14 cellular contexts compared by ENCODE assay signal in the genomic region with DNA sequence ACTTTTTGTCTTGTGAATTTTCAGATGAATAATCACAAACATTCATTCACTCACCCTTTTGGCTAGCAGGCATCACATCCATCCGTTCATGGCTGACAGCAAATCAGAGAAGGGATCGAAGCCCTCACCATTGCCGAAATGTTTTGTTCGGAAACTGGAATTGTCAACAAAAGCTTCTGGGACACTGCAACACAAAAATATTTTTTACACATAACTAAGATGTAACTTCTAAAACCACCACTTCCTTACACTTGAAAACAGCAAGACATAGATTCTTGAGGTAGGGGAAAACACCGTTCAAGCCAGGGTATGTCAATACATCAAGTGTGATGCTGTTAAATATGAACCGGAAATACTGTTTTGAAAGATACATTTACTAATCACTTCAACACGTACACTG.
DNase-seq lines count a peak whose midpoint lies in the region; TF ChIP-seq lines count a peak whose summit lies in the region.
"Had no signal": no experiment of that assay in that cellular context is flagged by ENCODE, and none has a peak within 500 bp of the region (broad histone marks: within the 10 kb centered on the region; RNA-seq: fewer than 3 reads in every experiment).

No MANE protein-coding gene starts in this region.

- peak overlapping the region in 1 of 8 donors; percentile 33 for H3K4me3 ChIP-seq in spleen
- H3K4me3 ChIP-seq in breast epithelium = no peak overlapping the region
- no peak overlapping the region for H3K4me3 ChIP-seq in SK-N-SH (ENCODE audit: low read depth in 2 of 2, low read length in 1 of 2)

- TF ChIP-seq RAD21 in SK-N-SH (IDR thresholded peaks at IDR 0.05; ENCODE audit: low read length) = no peak

- CTCF ChIA-PET in SK-N-SH (lab: Yijun Ruan, JAX) = no interaction called here

- H3K4me1 ChIP-seq in spleen (peaks cover 0 to 92% (median 27%) of the 10 kb centered on the region in 6 donors), breast epithelium (peaks cover 0 to 9% of the 10 kb centered on the region in 2 donors), SK-N-SH (ENCODE audit: control insufficient read depth in 1 of 2, insufficient read depth in 2 of 2, low read depth in 1 of 2, low read length in 1 of 2) (peaks cover 20 to 25% of the 10 kb centered on the region in 2 experiments)

- H3K36me3 ChIP-seq in spleen (peaks cover 0 to 29% (median 0%) of the 10 kb centered on the region in 6 donors), breast epithelium (no peaks in the 10 kb centered on the region), SK-N-SH (replicated peaks in 1 of 2; ENCODE audit: control insufficient read depth in 1 of 2, insufficient read depth in 2 of 2, low read length in 1 of 2) (peaks cover 14 to 41% of the 10 kb centered on the region in 2 experiments)
- H3K36me3 ChIP-seq: brain microvascular endothelial cell, WERI-Rb-1 had no signal

- DNase-seq in activated effector memory CD4-positive, alpha-beta T cell treated with anti-CD3 and anti-CD28 coated beads, Interleukin-2, amount 50 U/mL, for 16 hours = peak; percentile 71
- DNase-seq in activated effector memory CD4-positive, alpha-beta T cell treated with Interleukin-2 at 50 U/mL for 16 hours = no peak
- DNase-seq in T-helper 2 cell = peak in 3 of 5 experiments; percentile 21 to 95 (median 69)
- peak; percentile 84 for DNase-seq in central memory CD4-positive, alpha-beta T cell
- no peak for DNase-seq in spleen
- DNase-seq in breast epithelium (ENCODE audit: low spot score in 2 of 2) = no peak
- DNase-seq in DMS153 (lab: John Stamatoyannopoulos, UW) = no peak
- DNase-seq in SK-N-SH = no peak
- DNase-seq: activated gamma-delta T cell, brain microvascular endothelial cell, islet precursor cell, Karpas-422, NCI-H2171, WERI-Rb-1 had no signal

- 68 to 77% (median 73%) methylated on average over 7 of the region's 7 CpGs for WGBS in spleen, 5 donors
- 92% methylated on average over 7 of the region's 7 CpGs for WGBS in SK-N-SH (ENCODE audit: low lambda C conversion rate)

- H3K27me3 ChIP-seq in spleen (replicated peaks in 1 of 7) (no peaks in the 10 kb centered on the region), breast epithelium (no peaks in the 10 kb centered on the region), SK-N-SH (ENCODE audit: insufficient read depth) (no peaks in the 10 kb centered on the region)
- H3K27me3 ChIP-seq: brain microvascular endothelial cell had no signal

- no peak for TF ChIP-seq POLR2A in spleen (IDR thresholded peaks at IDR 0.05)
- no peak for TF ChIP-seq POLR2A in breast epithelium (IDR thresholded peaks at IDR 0.05)

- intact Hi-C loops in spleen (cut with DNase I; ENCODE audit: low total_unique reads) (no loop called here), breast epithelium (cut with DNase I; ENCODE audit: low total_unique reads) (no loop called here)

- H4K20me1 ChIP-seq in SK-N-SH (ENCODE audit: insufficient read depth) = no peaks in the 10 kb centered on the region

- H2AFZ ChIP-seq in SK-N-SH (ENCODE audit: low read depth) = no peak overlapping the region

- H3K9me3 ChIP-seq in spleen (peaks cover 0 to 9% (median 0%) of the 10 kb centered on the region in 8 donors), breast epithelium (no peaks in the 10 kb centered on the region), SK-N-SH (no peaks in the 10 kb centered on the region)

- H3K79me2 ChIP-seq in SK-N-SH (ENCODE audit: insufficient read depth) = peaks cover 88% of the 10 kb centered on the region

- H3K27ac ChIP-seq in spleen (peak overlapping the region; percentile 48 to 76 (median 68)), breast epithelium (no peak overlapping the region), SK-N-SH (ENCODE audit: low read depth in 2 of 2, low read length in 1 of 2) (no peak overlapping the region)
- H3K27ac ChIP-seq: brain microvascular endothelial cell, WERI-Rb-1 had no signal

- H3K9ac ChIP-seq in SK-N-SH = no peak overlapping the region

- POLR2A ChIA-PET in SK-N-SH (lab: Yijun Ruan, JAX) = no interaction called here

- H3K9me2 ChIP-seq in SK-N-SH = no peaks in the 10 kb centered on the region

- H3F3A ChIP-seq in SK-N-SH (replicated peaks; ENCODE audit: insufficient read depth) = peaks cover 24% of the 10 kb centered on the region

- H3K4me2 ChIP-seq in SK-N-SH = no peak overlapping the region

- TF ChIP-seq CTCF in spleen (IDR thresholded peaks at IDR 0.05 in 8 of 11, conservative IDR thresholded peaks at IDR 0.05 in 3 of 11) = no peak
- TF ChIP-seq CTCF in breast epithelium (IDR thresholded peaks at IDR 0.05) = no peak
- no peak for TF ChIP-seq CTCF in SK-N-SH (IDR thresholded peaks at IDR 0.05)

- no peak for TF ChIP-seq EP300 in SK-N-SH (IDR thresholded peaks at IDR 0.05; ENCODE audit: borderline replicate concordance in 1 of 2, low read depth in 1 of 2, low read length in 1 of 2)

TF ChIP-seq in SK-N-SH, 30 proteins besides CTCF, POLR2A, EP300 and RAD21:
- no peak for TF ChIP-seq GATA2 (CRISPR knock-in tag; IDR thresholded peaks at IDR 0.05)
- no peak for TF ChIP-seq YY1 (IDR thresholded peaks at IDR 0.05; ENCODE audit: low read depth)
- TF ChIP-seq, protein P1, sequence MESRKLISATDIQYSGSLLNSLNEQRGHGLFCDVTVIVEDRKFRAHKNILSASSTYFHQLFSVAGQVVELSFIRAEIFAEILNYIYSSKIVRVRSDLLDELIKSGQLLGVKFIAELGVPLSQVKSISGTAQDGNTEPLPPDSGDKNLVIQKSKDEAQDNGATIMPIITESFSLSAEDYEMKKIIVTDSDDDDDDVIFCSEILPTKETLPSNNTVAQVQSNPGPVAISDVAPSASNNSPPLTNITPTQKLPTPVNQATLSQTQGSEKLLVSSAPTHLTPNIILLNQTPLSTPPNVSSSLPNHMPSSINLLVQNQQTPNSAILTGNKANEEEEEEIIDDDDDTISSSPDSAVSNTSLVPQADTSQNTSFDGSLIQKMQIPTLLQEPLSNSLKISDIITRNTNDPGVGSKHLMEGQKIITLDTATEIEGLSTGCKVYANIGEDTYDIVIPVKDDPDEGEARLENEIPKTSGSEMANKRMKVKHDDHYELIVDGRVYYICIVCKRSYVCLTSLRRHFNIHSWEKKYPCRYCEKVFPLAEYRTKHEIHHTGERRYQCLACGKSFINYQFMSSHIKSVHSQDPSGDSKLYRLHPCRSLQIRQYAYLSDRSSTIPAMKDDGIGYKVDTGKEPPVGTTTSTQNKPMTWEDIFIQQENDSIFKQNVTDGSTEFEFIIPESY (IDR thresholded peaks at IDR 0.05; ENCODE audit: borderline replicate concordance, low read depth) = no peak

Comparison
In these comparisons a context has a peak if more than half of its experiments do, and no peak if none do; other contexts are left out.
1. DNase-seq: peak in activated effector memory CD4-positive, alpha-beta T cell treated with anti-CD3 and anti-CD28 coated beads, Interleukin-2, amount 50 U/mL, for 16 hours (single experiment), T-helper 2 cell (3 of 5) and central memory CD4-positive, alpha-beta T cell (single experiment); none in activated effector memory CD4-positive, alpha-beta T cell treated with Interleukin-2 at 50 U/mL for 16 hours (single experiment), spleen (single experiment), breast epithelium (0 of 2), DMS153 (single experiment) and SK-N-SH (single experiment).
2. H3K27ac ChIP-seq: peak in spleen (8 of 8); none in breast epithelium (0 of 2) and SK-N-SH (0 of 2).